Comparison of ENCODE assay signal across 28 cellular contexts in the genomic region with DNA sequence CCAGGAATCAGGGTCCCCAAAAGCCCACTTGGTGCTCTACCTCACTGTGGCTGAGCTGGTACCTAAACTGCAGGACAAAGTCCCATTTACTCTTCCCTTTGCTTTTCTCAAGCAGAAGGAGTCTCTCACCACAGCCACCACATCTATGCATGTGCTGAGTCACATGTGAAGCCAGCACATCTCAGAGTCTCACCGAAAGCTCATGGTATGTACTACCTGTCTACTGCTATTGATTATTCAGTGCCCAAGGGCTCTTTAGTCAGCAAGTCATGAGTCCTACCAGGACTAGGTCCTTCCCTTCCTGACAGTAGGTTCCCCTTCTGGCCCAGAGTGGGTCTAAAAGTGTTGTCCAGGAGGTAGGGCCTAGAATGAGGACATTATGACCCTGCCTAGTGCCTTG.
"Had no signal": no experiment of that assay in that cellular context is flagged by ENCODE, and none has a peak within 500 bp of the region (broad histone marks: within the 10 kb centered on the region; RNA-seq: fewer than 3 reads in every experiment).

No MANE protein-coding gene starts in this region.

- H3K79me2 ChIP-seq: hepatocyte had no signal

- DNase-seq: activated CD4-positive, alpha-beta memory T cell treated with anti-CD3 and anti-CD28 coated beads for 36 hours; activated CD4-positive, alpha-beta T cell treated with anti-CD3 and anti-CD28 coated beads for 36 hours; activated CD4-positive, alpha-beta T cell treated with anti-CD3 and anti-CD28 coated beads, Interleukin-2, amount 10 ng/mL, durations not matched to agents 24 days and 14 days; activated CD4-positive, CD25-positive, alpha-beta regulatory T cell; activated CD4-positive, CD25-positive, alpha-beta regulatory T cell treated with anti-CD3 and anti-CD28 coated beads, Interleukin-2, amount 50 U/mL, for 72 hours; activated CD8-positive, alpha-beta memory T cell treated with anti-CD3 and anti-CD28 coated beads, Interleukin-2, amount 50 U/mL, for 48 hours; activated gamma-delta T cell; activated naive CD4-positive, alpha-beta T cell; activated naive CD4-positive, alpha-beta T cell treated with anti-CD3 and anti-CD28 coated beads, Interleukin-2, amount 10 ng/mL, durations not matched to agents 7 days and 5 days; activated naive CD8-positive, alpha-beta T cell treated with anti-CD3 and anti-CD28 coated beads, Interleukin-2, amount 10 ng/mL, durations not matched to agents 7 days and 5 days; activated T-cell treated with anti-CD3 and anti-CD28 coated beads for 4 hours; activated T-cell treated with anti-CD3 and anti-CD28 coated beads, Interleukin-2, amount 50 U/mL, for 24 hours; activated T-cell treated with anti-CD3 and anti-CD28 coated beads, Interleukin-2, amount 50 U/mL, for 72 hours; dorsolateral prefrontal cortex; effector memory CD4-positive, alpha-beta T cell; endodermal cell; foreskin fibroblast; gastrocnemius medialis; heart right ventricle; T-helper 2 cell had no signal

- H3K27ac ChIP-seq: ascending aorta, breast epithelium, coronary artery, dorsolateral prefrontal cortex, gastrocnemius medialis, heart right ventricle, hepatocyte had no signal

- H3K4me3 Mint-ChIP-seq: activated CD4-positive, alpha-beta memory T cell treated with anti-CD3 and anti-CD28 coated beads for 36 hours; activated CD4-positive, alpha-beta T cell treated with anti-CD3 and anti-CD28 coated beads for 36 hours; activated CD4-positive, alpha-beta T cell treated with anti-CD3 and anti-CD28 coated beads, Interleukin-2, amount 10 ng/mL, durations not matched to agents 24 days and 14 days; activated naive CD4-positive, alpha-beta T cell treated with anti-CD3 and anti-CD28 coated beads, Interleukin-2, amount 10 ng/mL, durations not matched to agents 7 days and 5 days; activated naive CD8-positive, alpha-beta T cell treated with anti-CD3 and anti-CD28 coated beads, Interleukin-2, amount 10 ng/mL, durations not matched to agents 7 days and 5 days; activated T-cell treated with anti-CD3 and anti-CD28 coated beads, Interleukin-2, amount 50 U/mL, for 24 hours; activated T-cell treated with anti-CD3 and anti-CD28 coated beads, Interleukin-2, amount 50 U/mL, for 72 hours; brain; central memory CD8-positive, alpha-beta T cell; dendritic cell treated with granulocyte-macrophage colony-stimulating factor and Interleukin-4, amounts not matched to agents 40 ng/mL and 50 ng/mL, for 4 days; endodermal cell had no signal

- H2AFZ ChIP-seq: hepatocyte had no signal

- H3K4me1 ChIP-seq: ascending aorta, breast epithelium, gastrocnemius medialis, heart right ventricle had no signal

- H3K36me3 ChIP-seq: ascending aorta, breast epithelium, gastrocnemius medialis, heart right ventricle had no signal

- H3K9me3 ChIP-seq: gastrocnemius medialis had no signal

- H3K27me3 ChIP-seq: ascending aorta, breast epithelium, dorsolateral prefrontal cortex, gastrocnemius medialis, heart right ventricle, hepatocyte had no signal

- H3K27me3 Mint-ChIP-seq: activated CD4-positive, alpha-beta T cell treated with anti-CD3 and anti-CD28 coated beads for 36 hours; activated CD4-positive, alpha-beta T cell treated with anti-CD3 and anti-CD28 coated beads, Interleukin-2, amount 10 ng/mL, durations not matched to agents 24 days and 14 days; activated naive CD4-positive, alpha-beta T cell treated with anti-CD3 and anti-CD28 coated beads, Interleukin-2, amount 10 ng/mL, durations not matched to agents 7 days and 5 days; activated naive CD8-positive, alpha-beta T cell treated with anti-CD3 and anti-CD28 coated beads, Interleukin-2, amount 10 ng/mL, durations not matched to agents 7 days and 5 days; activated T-cell treated with anti-CD3 and anti-CD28 coated beads, Interleukin-2, amount 50 U/mL, for 24 hours; brain; central memory CD8-positive, alpha-beta T cell; dendritic cell treated with granulocyte-macrophage colony-stimulating factor and Interleukin-4, amounts not matched to agents 40 ng/mL and 50 ng/mL, for 4 days had no signal

- H3K27ac Mint-ChIP-seq: activated CD4-positive, alpha-beta memory T cell treated with anti-CD3 and anti-CD28 coated beads for 36 hours; activated CD4-positive, alpha-beta T cell treated with anti-CD3 and anti-CD28 coated beads for 36 hours; activated CD4-positive, alpha-beta T cell treated with anti-CD3 and anti-CD28 coated beads, Interleukin-2, amount 10 ng/mL, durations not matched to agents 24 days and 14 days; activated naive CD4-positive, alpha-beta T cell treated with anti-CD3 and anti-CD28 coated beads, Interleukin-2, amount 10 ng/mL, durations not matched to agents 7 days and 5 days; activated naive CD4-positive, alpha-beta T cell treated with anti-CD3 and anti-CD28 coated beads, Interleukin-2, amount 50 U/mL, for 72 hours; activated naive CD8-positive, alpha-beta T cell treated with anti-CD3 and anti-CD28 coated beads, Interleukin-2, amount 10 ng/mL, durations not matched to agents 7 days and 5 days; activated T-cell treated with anti-CD3 and anti-CD28 coated beads, Interleukin-2, amount 50 U/mL, for 24 hours; activated T-cell treated with anti-CD3 and anti-CD28 coated beads, Interleukin-2, amount 50 U/mL, for 72 hours; brain; dendritic cell treated with granulocyte-macrophage colony-stimulating factor and Interleukin-4, amounts not matched to agents 40 ng/mL and 50 ng/mL, for 4 days; endodermal cell had no signal

- H3K4me3 ChIP-seq: ascending aorta, breast epithelium, coronary artery, dorsolateral prefrontal cortex, gastrocnemius medialis, heart right ventricle, hepatocyte had no signal

- H3K4me2 ChIP-seq: hepatocyte had no signal

- H3K36me3 Mint-ChIP-seq: activated CD4-positive, alpha-beta memory T cell treated with anti-CD3 and anti-CD28 coated beads for 36 hours; activated naive CD4-positive, alpha-beta T cell treated with anti-CD3 and anti-CD28 coated beads, Interleukin-2, amount 10 ng/mL, durations not matched to agents 7 days and 5 days; activated naive CD8-positive, alpha-beta T cell treated with anti-CD3 and anti-CD28 coated beads, Interleukin-2, amount 10 ng/mL, durations not matched to agents 7 days and 5 days had no signal

- H3K4me1 Mint-ChIP-seq: activated CD4-positive, alpha-beta T cell treated with anti-CD3 and anti-CD28 coated beads for 36 hours; activated CD4-positive, alpha-beta T cell treated with anti-CD3 and anti-CD28 coated beads, Interleukin-2, amount 10 ng/mL, durations not matched to agents 24 days and 14 days; activated naive CD4-positive, alpha-beta T cell treated with anti-CD3 and anti-CD28 coated beads, Interleukin-2, amount 10 ng/mL, durations not matched to agents 7 days and 5 days; activated naive CD8-positive, alpha-beta T cell treated with anti-CD3 and anti-CD28 coated beads, Interleukin-2, amount 10 ng/mL, durations not matched to agents 7 days and 5 days; central memory CD8-positive, alpha-beta T cell had no signal
